In genomic region chr15:41230345-41230649, GRCh38 we compare ENCODE assay signal across 8 cellular contexts. TPM values are rescaled to one million over a fixed set of nuclear protein-coding genes. Genes with fewer than 3 reads are reported as not detected.
A peak's percentile ranks its signal among the peaks of the same experiment; 100 is the strongest.
DNase-seq lines count a peak whose midpoint lies in the region; ATAC-seq and TF ChIP-seq lines count a peak whose summit lies in the region.

No MANE protein-coding gene starts in this region.

- no peaks in the 10 kb centered on the region for H3K9me3 Mint-ChIP-seq in activated T-helper 1 cell treated with anti-CD3 and anti-CD28 coated beads, Interleukin-12 subunit alpha, Interleukin-12 subunit beta, Interleukin-2, Interleukin-4 antibody, amounts not matched to agents 30 ng/mL and 10 ng/mL and 1 ng/mL, durations not matched to agents 14 hours and 24 hours and 36 hours
- H3K9me3 Mint-ChIP-seq in stimulated activated memory B cell treated with anti-CD40 and anti-IgM and Interleukin-4, amounts not matched to agents 10 μg/mL and 1 μg/mL and 100 μg/mL, for 72 hours = no peaks in the 10 kb centered on the region

- no peaks in the 10 kb centered on the region for H3K36me3 Mint-ChIP-seq in activated T-helper 1 cell treated with anti-CD3 and anti-CD28 coated beads, Interleukin-12 subunit alpha, Interleukin-12 subunit beta, Interleukin-2, Interleukin-4 antibody, amounts not matched to agents 30 ng/mL and 10 ng/mL and 1 ng/mL, durations not matched to agents 14 hours and 24 hours and 36 hours (ENCODE audit: low read depth)
- no peaks in the 10 kb centered on the region for H3K36me3 Mint-ChIP-seq in stimulated activated memory B cell treated with anti-CD40 and anti-IgM and Interleukin-4, amounts not matched to agents 10 μg/mL and 1 μg/mL and 100 μg/mL, for 72 hours

- H3K9ac ChIP-seq in iPS-15b (ENCODE audit: low read depth, low read length) = no peak overlapping the region

- H3K36me3 ChIP-seq in iPS-15b (ENCODE audit: control insufficient read depth, insufficient read depth, low read length) = no peaks in the 10 kb centered on the region

- no peak for DNase-seq in HFF-Myc (ENCODE audit: extremely low read depth, low read depth)
- no peak for DNase-seq in activated T-helper 1 cell treated with anti-CD3 and anti-CD28 coated beads, Interleukin-12 subunit alpha, Interleukin-12 subunit beta, Interleukin-2, Interleukin-4 antibody, amounts not matched to agents 30 ng/mL and 10 ng/mL and 1 ng/mL, durations not matched to agents 14 hours and 24 hours and 36 hours (ENCODE audit: low spot score)
- DNase-seq in T-helper 9 cell = no peak
- DNase-seq in OCI-M2 (lab: John Stamatoyannopoulos, UW; ENCODE audit: unreplicated experiment) = no peak

- H3K4me1 ChIP-seq in iPS-15b (ENCODE audit: control insufficient read depth, insufficient read depth, low read length) = no peaks in the 10 kb centered on the region

- peak overlapping the region; percentile 92 for H3K4me3 Mint-ChIP-seq in activated T-helper 1 cell treated with anti-CD3 and anti-CD28 coated beads, Interleukin-12 subunit alpha, Interleukin-12 subunit beta, Interleukin-2, Interleukin-4 antibody, amounts not matched to agents 30 ng/mL and 10 ng/mL and 1 ng/mL, durations not matched to agents 14 hours and 24 hours and 36 hours
- peak overlapping the region; percentile 93 for H3K4me3 Mint-ChIP-seq in stimulated activated memory B cell treated with anti-CD40 and anti-IgM and Interleukin-4, amounts not matched to agents 10 μg/mL and 1 μg/mL and 100 μg/mL, for 72 hours

- H3K4me3 ChIP-seq in HFF-Myc (replicated peaks; ENCODE audit: low read depth, low read length) (peak overlapping the region; percentile 63), iPS-15b (ENCODE audit: low read depth, low read length) (peak overlapping the region; percentile 83)

- peak overlapping the region; percentile 89 for H3K27ac Mint-ChIP-seq in activated T-helper 1 cell treated with anti-CD3 and anti-CD28 coated beads, Interleukin-12 subunit alpha, Interleukin-12 subunit beta, Interleukin-2, Interleukin-4 antibody, amounts not matched to agents 30 ng/mL and 10 ng/mL and 1 ng/mL, durations not matched to agents 14 hours and 24 hours and 36 hours
- peak overlapping the region; percentile 88 for H3K27ac Mint-ChIP-seq in stimulated activated memory B cell treated with anti-CD40 and anti-IgM and Interleukin-4, amounts not matched to agents 10 μg/mL and 1 μg/mL and 100 μg/mL, for 72 hours

- intact Hi-C loops in activated T-helper 1 cell treated with anti-CD3 and anti-CD28 coated beads, Interleukin-12 subunit alpha, Interleukin-12 subunit beta, Interleukin-2, Interleukin-4 antibody, amounts not matched to agents 30 ng/mL and 10 ng/mL and 1 ng/mL, durations not matched to agents 14 hours and 24 hours and 36 hours (cut with micrococcal nuclease) = loop anchor here (2.0 to 5.0 kb wide), 4 partner anchors 79 to 663 kb away; partner anchors contain the start of genes CCDC32, MAPKBP1, RPUSD2 and VPS18

- H3K27me3 Mint-ChIP-seq in activated T-helper 1 cell treated with anti-CD3 and anti-CD28 coated beads, Interleukin-12 subunit alpha, Interleukin-12 subunit beta, Interleukin-2, Interleukin-4 antibody, amounts not matched to agents 30 ng/mL and 10 ng/mL and 1 ng/mL, durations not matched to agents 14 hours and 24 hours and 36 hours (ENCODE audit: insufficient read depth) = no peaks in the 10 kb centered on the region
- H3K27me3 Mint-ChIP-seq in stimulated activated memory B cell treated with anti-CD40 and anti-IgM and Interleukin-4, amounts not matched to agents 10 μg/mL and 1 μg/mL and 100 μg/mL, for 72 hours = no peaks in the 10 kb centered on the region

- H3K27me3 ChIP-seq in iPS-15b (ENCODE audit: control insufficient read depth, insufficient read depth, low read length) = no peaks in the 10 kb centered on the region

- TF ChIP-seq CTCF in HFF-Myc (IDR thresholded peaks at IDR 0.05; ENCODE audit: low read depth, low read length, missing control alignments) = no peak

- H3K9me3 ChIP-seq in iPS-15b (ENCODE audit: control insufficient read depth, insufficient read depth, low read length) = no peaks in the 10 kb centered on the region

- ATAC-seq in stimulated activated memory B cell treated with anti-CD40 and anti-IgM and Interleukin-4, amounts not matched to agents 10 μg/mL and 1 μg/mL and 100 μg/mL, for 72 hours = no peak
- no peak for ATAC-seq in GM18867 (IDR thresholded peaks at IDR 0.05; ENCODE audit: unreplicated experiment)
- ATAC-seq in HG02981 (IDR thresholded peaks at IDR 0.05; ENCODE audit: unreplicated experiment) = no peak

- peaks cover 23% of the 10 kb centered on the region for H3K4me1 Mint-ChIP-seq in activated T-helper 1 cell treated with anti-CD3 and anti-CD28 coated beads, Interleukin-12 subunit alpha, Interleukin-12 subunit beta, Interleukin-2, Interleukin-4 antibody, amounts not matched to agents 30 ng/mL and 10 ng/mL and 1 ng/mL, durations not matched to agents 14 hours and 24 hours and 36 hours (ENCODE audit: low read depth)
- H3K4me1 Mint-ChIP-seq in stimulated activated memory B cell treated with anti-CD40 and anti-IgM and Interleukin-4, amounts not matched to agents 10 μg/mL and 1 μg/mL and 100 μg/mL, for 72 hours = peaks cover 24% of the 10 kb centered on the region

RNA-seq across cellular contexts. Expression of gene EXD1, which starts 0.3 kb away (rescaled TPM):
- total RNA-seq in activated T-helper 1 cell treated with anti-CD3 and anti-CD28 coated beads, Interleukin-12 subunit alpha, Interleukin-12 subunit beta, Interleukin-2, Interleukin-4 antibody, amounts not matched to agents 30 ng/mL and 10 ng/mL and 1 ng/mL, durations not matched to agents 14 hours and 24 hours and 36 hours = not detected in 2 replicates

RNA-seq across cellular contexts. Expression of gene CHP1, which starts 0.8 kb away (rescaled TPM):
- 43.5 and 55.2 TPM in 2 replicates for total RNA-seq in activated T-helper 1 cell treated with anti-CD3 and anti-CD28 coated beads, Interleukin-12 subunit alpha, Interleukin-12 subunit beta, Interleukin-2, Interleukin-4 antibody, amounts not matched to agents 30 ng/mL and 10 ng/mL and 1 ng/mL, durations not matched to agents 14 hours and 24 hours and 36 hours
